In genomic region chr5:82605441-82605973, GRCh38 we compare ENCODE assay signal across 21 cellular contexts.
A peak's percentile ranks its signal among the peaks of the same experiment; 100 is the strongest.
DNase-seq lines count a peak whose midpoint lies in the region; ATAC-seq and TF ChIP-seq lines count a peak whose summit lies in the region.
"Had no signal": no experiment of that assay in that cellular context is flagged by ENCODE, and none has a peak within 500 bp of the region (broad histone marks: within the 10 kb centered on the region; RNA-seq: fewer than 3 reads in every experiment).

No MANE protein-coding gene starts in this region.

- H3K4me3 ChIP-seq in GM12865 (ENCODE audit: low read depth, low read length) (no peak overlapping the region), MG63 (no peak overlapping the region)
- H3K4me3 ChIP-seq: A549 had no signal

- no peaks in the 10 kb centered on the region for H3K36me3 ChIP-seq in MG63

- no peaks in the 10 kb centered on the region for H3K27me3 ChIP-seq in MG63

- H3K9me3 ChIP-seq in MG63, result no peaks in the 10 kb centered on the region
- H3K9me3 ChIP-seq: A549 had no signal

- TF ChIP-seq CTCF in GM12865 (IDR thresholded peaks at IDR 0.05; ENCODE audit: insufficient read depth, low read depth, low read length, missing control alignments), result no peak

- ATAC-seq in GM19324 (IDR thresholded peaks at IDR 0.05; ENCODE audit: low FRiP score, unreplicated experiment) (peak; percentile 63), sciatic nerve (peak; percentile 24), HG03108 (IDR thresholded peaks at IDR 0.05; ENCODE audit: unreplicated experiment) (no peak)
- ATAC-seq: A549, SK-N-SH treated with all-trans-retinoic acid at 6 μM for 48 hours had no signal

- DNase-seq in GM12865 (ENCODE audit: low read depth) (peak; percentile 6), SK-N-DZ (ENCODE audit: low spot score) (peak; percentile 4), sciatic nerve (ENCODE audit: low spot score) (no peak), NCI-H345 treated with DMSO at 0.1 percent for 48 hours (lab: John Stamatoyannopoulos, UW; ENCODE audit: unreplicated experiment) (no peak), MG63 (no peak)
- DNase-seq: Calu3; CD4-positive, alpha-beta T cell; DMS53; H9; IMR-90; NCI-H1092 treated with DMSO at 0.1 percent for 48 hours; NCI-H146; NCI-H2081; NCI-H510A; NCI-H774; SHP77 treated with DMSO at 0.1 percent for 48 hours; T-helper 1 cell had no signal

- intact Hi-C loops in sciatic nerve (cut with DNase I), result no loop called here

Comparison
In these comparisons a context has a peak if more than half of its experiments do, and no peak if none do; other contexts are left out.
1. DNase-seq: peak in GM12865 (single experiment) and SK-N-DZ (single experiment); none in sciatic nerve (single experiment), NCI-H345 treated with DMSO at 0.1 percent for 48 hours (single experiment) and MG63 (single experiment).